Comparison of ENCODE assay signal across 18 cellular contexts in the genomic region with DNA sequence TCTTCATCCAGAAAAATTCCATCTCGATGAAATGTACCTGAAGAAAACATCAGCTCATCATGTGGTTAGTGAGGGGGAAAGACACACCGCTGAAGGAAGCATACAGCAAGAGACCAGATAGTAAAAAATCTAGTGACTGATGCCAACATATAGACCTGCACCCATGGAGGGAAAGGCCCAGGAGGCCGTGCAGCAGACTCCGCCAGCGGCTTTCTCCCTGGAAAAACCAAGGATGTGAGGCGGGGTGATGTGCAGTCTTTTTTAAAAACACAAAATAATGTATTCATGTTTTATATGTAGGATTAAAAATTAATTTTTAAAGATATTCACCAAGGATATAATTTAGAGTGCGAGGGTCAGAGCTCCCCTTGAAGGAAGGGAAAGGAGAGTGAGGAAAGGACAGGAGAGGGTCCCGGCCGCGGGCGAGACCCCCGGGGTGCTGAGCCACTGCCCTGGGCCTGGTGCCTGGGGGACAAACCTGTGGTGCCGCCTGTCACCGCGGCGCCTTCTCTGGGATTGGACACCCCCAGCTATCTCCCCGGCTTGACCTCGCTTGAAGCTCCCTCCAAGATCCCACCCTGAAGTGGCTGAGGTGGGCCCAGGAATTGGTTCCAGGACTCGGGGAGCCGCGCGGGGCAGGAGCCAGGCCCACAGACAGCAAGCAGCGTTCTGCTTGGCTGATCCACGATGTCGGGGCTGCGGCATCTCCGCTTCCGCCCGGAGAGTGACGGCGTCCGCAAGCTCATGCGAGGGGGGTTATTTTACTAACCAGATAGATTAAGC. TPM values are rescaled to one million over a fixed set of nuclear protein-coding genes. Genes with fewer than 3 reads are reported as not detected.
"Had no signal": no experiment of that assay in that cellular context is flagged by ENCODE, and none has a peak within 500 bp of the region (broad histone marks: within the 10 kb centered on the region; RNA-seq: fewer than 3 reads in every experiment).

No MANE protein-coding gene starts in this region.

- DNase-seq: KBM-7, MV-4-11, NCI-H1048, NCI-H1105, NCI-H1436 treated with DMSO at 0.1 percent for 48 hours, NCI-H1694 treated with DMSO at 0.1 percent for 48 hours, NCI-H1930, NCI-H2081, NCI-H2107, NCI-H2227 treated with DMSO at 0.1 percent for 48 hours, NCI-H510A, NCI-H524 treated with DMSO at 0.1 percent for 48 hours, NCI-H774, RPMI8226, SHP77, SK-N-SH, SW 1271 had no signal

- H3K4me2 ChIP-seq: SK-N-SH had no signal

- H3K9me3 ChIP-seq: SK-N-SH had no signal

RNA-seq across cellular contexts. Expression of gene UNC5A, which starts 12.1 kb away (rescaled TPM):
- total RNA-seq: SK-MEL-5 had no signal
